ENCODE assay signal across 10 cellular contexts in genomic region chr6:100664274-100665040, GRCh38.
A peak's percentile ranks its signal among the peaks of the same experiment; 100 is the strongest.
DNase-seq lines count a peak whose midpoint lies in the region; ATAC-seq, FAIRE-seq and TF ChIP-seq lines count a peak whose summit lies in the region.
"Had no signal": no experiment of that assay in that cellular context is flagged by ENCODE, and none has a peak within 500 bp of the region (broad histone marks: within the 10 kb centered on the region; RNA-seq: fewer than 3 reads in every experiment).

No MANE protein-coding gene starts in this region.

- H3K9me3 ChIP-seq in Loucy (ENCODE audit: insufficient read depth, low read depth, low read length): no peaks in the 10 kb centered on the region
- H3K9me3 ChIP-seq in keratinocyte (ENCODE audit: control insufficient read depth, low read depth, low read length): no peaks in the 10 kb centered on the region
- H3K9me3 ChIP-seq in vagina: no peaks in the 10 kb centered on the region

- no peaks in the 10 kb centered on the region for H3K9me3 Mint-ChIP-seq in activated T-cell treated with anti-CD3 and anti-CD28 coated beads, Interleukin-2, amount 50 U/mL, for 24 hours
- H3K9me3 Mint-ChIP-seq in activated T-cell treated with anti-CD3 and anti-CD28 coated beads, Interleukin-2, amount 50 U/mL, for 4 hours: no peaks in the 10 kb centered on the region
- H3K9me3 Mint-ChIP-seq in GM23338: no peaks in the 10 kb centered on the region
- H3K9me3 Mint-ChIP-seq in activated T-helper 2 cell treated with anti-CD3 and anti-CD28 coated beads, Interferon-gamma antibody, Interleukin-2, Interleukin-4, amounts not matched to agents 10 μg/mL and 5 μg/mL and 100 μg/mL, durations not matched to agents 14 hours and 24 hours and 36 hours: no peaks in the 10 kb centered on the region
- H3K9me3 Mint-ChIP-seq: dendritic cell treated with granulocyte-macrophage colony-stimulating factor and Interleukin-4, amounts not matched to agents 40 ng/mL and 50 ng/mL, for 4 days; stimulated activated naive CD8-positive, alpha-beta T cell treated with anti-CD3 and anti-CD28 coated beads, Interleukin-15, Interleukin-2, amounts not matched to agents 100 ng/mL and 50 ng/mL, for 24 hours had no signal

- peak overlapping the region; percentile 30 for H3K27ac Mint-ChIP-seq in activated T-cell treated with anti-CD3 and anti-CD28 coated beads, Interleukin-2, amount 50 U/mL, for 24 hours
- H3K27ac Mint-ChIP-seq in GM23338: peak overlapping the region; percentile 50; the same call in 1 of the 2 replicates
- H3K27ac Mint-ChIP-seq in activated T-helper 2 cell treated with anti-CD3 and anti-CD28 coated beads, Interferon-gamma antibody, Interleukin-2, Interleukin-4, amounts not matched to agents 10 μg/mL and 5 μg/mL and 100 μg/mL, durations not matched to agents 14 hours and 24 hours and 36 hours: peak overlapping the region; percentile 35
- H3K27ac Mint-ChIP-seq: dendritic cell treated with granulocyte-macrophage colony-stimulating factor and Interleukin-4, amounts not matched to agents 40 ng/mL and 50 ng/mL, for 4 days; stimulated activated naive CD8-positive, alpha-beta T cell treated with anti-CD3 and anti-CD28 coated beads, Interleukin-15, Interleukin-2, amounts not matched to agents 100 ng/mL and 50 ng/mL, for 24 hours had no signal

- TF ChIP-seq POLR2A in vagina (IDR thresholded peaks at IDR 0.05): no peak

- H3K36me3 ChIP-seq in GM23338 (ENCODE audit: insufficient read depth): no peaks in the 10 kb centered on the region
- H3K36me3 ChIP-seq in Loucy (ENCODE audit: insufficient read depth, low read length): no peaks in the 10 kb centered on the region; the same call in none of the 2 replicates
- no peaks in the 10 kb centered on the region for H3K36me3 ChIP-seq in keratinocyte (ENCODE audit: control insufficient read depth in 2 of 2, extremely low read depth in 1 of 2, insufficient read depth in 2 of 2, low read length in 2 of 2)
- no peaks in the 10 kb centered on the region for H3K36me3 ChIP-seq in vagina

- H3K9me1 ChIP-seq in keratinocyte (ENCODE audit: control insufficient read depth, extremely low read depth, insufficient read depth, low read length): no peaks in the 10 kb centered on the region

- H3K4me1 ChIP-seq in GM23338 (ENCODE audit: insufficient read depth) (peaks cover 20% of the 10 kb centered on the region), Loucy (ENCODE audit: insufficient read depth, low read length, poor library complexity, severe bottlenecking) (no peaks in the 10 kb centered on the region), keratinocyte (ENCODE audit: control insufficient read depth, extremely low read depth, insufficient read depth, low read length) (peaks cover 11% of the 10 kb centered on the region), vagina (no peaks in the 10 kb centered on the region)

- TF ChIP-seq CTCF in GM23338 (conservative IDR thresholded peaks at IDR 0.05; ENCODE audit: low read depth in 2 of 2) (peak in 1 of 2 experiments; percentile 72), Loucy (conservative IDR thresholded peaks at IDR 0.05; ENCODE audit: low read length) (peak; percentile 69), keratinocyte (optimal IDR thresholded peaks at IDR 0.05 in 1 of 3, IDR thresholded peaks at IDR 0.05 in 1 of 3, conservative IDR thresholded peaks at IDR 0.05 in 1 of 3; ENCODE audit: extremely low read depth in 1 of 3, insufficient read depth in 2 of 3, low read length in 3 of 3) (peak in 2 of 3 experiments; percentile 30 to 37), vagina (IDR thresholded peaks at IDR 0.05) (peak; percentile 31 to 41 (median 37)), omental fat pad (IDR thresholded peaks at IDR 0.05) (no peak)

- DNase-seq in activated T-cell treated with anti-CD3 and anti-CD28 coated beads, Interleukin-2, amount 50 U/mL, for 24 hours: no peak
- no peak for DNase-seq in activated T-cell treated with anti-CD3 and anti-CD28 coated beads, Interleukin-2, amount 50 U/mL, for 4 hours
- DNase-seq in GM23338 (ENCODE audit: low spot score): peak; percentile 66
- no peak for DNase-seq in activated T-helper 2 cell treated with anti-CD3 and anti-CD28 coated beads, Interferon-gamma antibody, Interleukin-2, Interleukin-4, amounts not matched to agents 10 μg/mL and 5 μg/mL and 100 μg/mL, durations not matched to agents 14 hours and 24 hours and 36 hours (ENCODE audit: low spot score)
- no peak for DNase-seq in keratinocyte (ENCODE audit: low read depth, low spot score)
- no peak for DNase-seq in vagina (ENCODE audit: extremely low spot score in 2 of 2)
- DNase-seq in omental fat pad (ENCODE audit: low spot score): no peak

- H3K4me2 ChIP-seq in GM23338 (no peak overlapping the region), Loucy (ENCODE audit: low read depth, low read length, poor library complexity, severe bottlenecking) (no peak overlapping the region), keratinocyte (ENCODE audit: control insufficient read depth, extremely low read depth, insufficient read depth, low read depth, low read length) (no peak overlapping the region)

- H4K20me1 ChIP-seq in GM23338 (replicated peaks; ENCODE audit: insufficient read depth) (no peaks in the 10 kb centered on the region), Loucy (ENCODE audit: insufficient read depth, low read length, poor library complexity, severe bottlenecking) (no peaks in the 10 kb centered on the region), keratinocyte (ENCODE audit: control insufficient read depth, extremely low read depth, insufficient read depth, low read length) (no peaks in the 10 kb centered on the region)

- H3K27me3 ChIP-seq in GM23338 (ENCODE audit: insufficient read depth) (no peaks in the 10 kb centered on the region), Loucy (ENCODE audit: insufficient read depth, low read length, poor library complexity, severe bottlenecking) (no peaks in the 10 kb centered on the region), keratinocyte (ENCODE audit: control insufficient read depth, extremely low read depth, insufficient read depth, low read length) (no peaks in the 10 kb centered on the region), vagina (no peaks in the 10 kb centered on the region)

- ATAC-seq in activated T-cell treated with anti-CD3 and anti-CD28 coated beads, Interleukin-2, amount 50 U/mL, for 4 hours: no peak
- no peak for ATAC-seq in GM23338
- no peak for ATAC-seq in omental fat pad (ENCODE audit: low FRiP score)

- H3K27ac ChIP-seq in GM23338 (ENCODE audit: low read depth): peak overlapping the region; percentile 11
- no peak overlapping the region for H3K27ac ChIP-seq in keratinocyte (ENCODE audit: control insufficient read depth, insufficient read depth, low read length)
- no peak overlapping the region for H3K27ac ChIP-seq in vagina

- H3K4me3 Mint-ChIP-seq in activated T-cell treated with anti-CD3 and anti-CD28 coated beads, Interleukin-2, amount 50 U/mL, for 24 hours: no peak overlapping the region
- H3K4me3 Mint-ChIP-seq in activated T-cell treated with anti-CD3 and anti-CD28 coated beads, Interleukin-2, amount 50 U/mL, for 4 hours: no peak overlapping the region
- no peak overlapping the region for H3K4me3 Mint-ChIP-seq in GM23338
- H3K4me3 Mint-ChIP-seq in activated T-helper 2 cell treated with anti-CD3 and anti-CD28 coated beads, Interferon-gamma antibody, Interleukin-2, Interleukin-4, amounts not matched to agents 10 μg/mL and 5 μg/mL and 100 μg/mL, durations not matched to agents 14 hours and 24 hours and 36 hours (ENCODE audit: low read depth): no peak overlapping the region
- H3K4me3 Mint-ChIP-seq: dendritic cell treated with granulocyte-macrophage colony-stimulating factor and Interleukin-4, amounts not matched to agents 40 ng/mL and 50 ng/mL, for 4 days; stimulated activated naive CD8-positive, alpha-beta T cell treated with anti-CD3 and anti-CD28 coated beads, Interleukin-15, Interleukin-2, amounts not matched to agents 100 ng/mL and 50 ng/mL, for 24 hours had no signal

- intact Hi-C loops in activated T-helper 2 cell treated with anti-CD3 and anti-CD28 coated beads, Interferon-gamma antibody, Interleukin-2, Interleukin-4, amounts not matched to agents 10 μg/mL and 5 μg/mL and 100 μg/mL, durations not matched to agents 14 hours and 24 hours and 36 hours (cut with micrococcal nuclease): loop anchor here (5.0 kb wide), 2 partner anchors 187 to 557 kb away; no protein-coding TSS in a partner anchor
- intact Hi-C loops in vagina (cut with DNase I): no loop called here

- H3K79me2 ChIP-seq in GM23338 (replicated peaks; ENCODE audit: insufficient read depth): no peaks in the 10 kb centered on the region
- H3K79me2 ChIP-seq in Loucy (ENCODE audit: insufficient read depth, low read length): no peaks in the 10 kb centered on the region
- no peaks in the 10 kb centered on the region for H3K79me2 ChIP-seq in keratinocyte (ENCODE audit: control insufficient read depth, insufficient read depth, low read length)

- H2AFZ ChIP-seq in GM23338 (no peak overlapping the region), Loucy (ENCODE audit: low read length) (no peak overlapping the region), keratinocyte (ENCODE audit: control insufficient read depth, low read length) (no peak overlapping the region)

- H3K4me1 Mint-ChIP-seq in activated T-cell treated with anti-CD3 and anti-CD28 coated beads, Interleukin-2, amount 50 U/mL, for 24 hours (ENCODE audit: low read depth): peaks cover 12% of the 10 kb centered on the region
- H3K4me1 Mint-ChIP-seq in activated T-cell treated with anti-CD3 and anti-CD28 coated beads, Interleukin-2, amount 50 U/mL, for 4 hours (ENCODE audit: low read depth): peaks cover 10% of the 10 kb centered on the region
- peaks cover 21% of the 10 kb centered on the region for H3K4me1 Mint-ChIP-seq in GM23338
- H3K4me1 Mint-ChIP-seq in activated T-helper 2 cell treated with anti-CD3 and anti-CD28 coated beads, Interferon-gamma antibody, Interleukin-2, Interleukin-4, amounts not matched to agents 10 μg/mL and 5 μg/mL and 100 μg/mL, durations not matched to agents 14 hours and 24 hours and 36 hours (ENCODE audit: low read depth): peaks cover 8% of the 10 kb centered on the region

- no peak overlapping the region for H3K9ac ChIP-seq in Loucy (ENCODE audit: low read depth, low read length, poor library complexity, severe bottlenecking)
- H3K9ac ChIP-seq in keratinocyte (ENCODE audit: control insufficient read depth, extremely low read depth, insufficient read depth, low read length): no peak overlapping the region

- no peak for FAIRE-seq in keratinocyte (lab: Jason Lieb, UNC)

- H3K27me3 Mint-ChIP-seq in activated T-cell treated with anti-CD3 and anti-CD28 coated beads, Interleukin-2, amount 50 U/mL, for 24 hours: no peaks in the 10 kb centered on the region
- no peaks in the 10 kb centered on the region for H3K27me3 Mint-ChIP-seq in activated T-cell treated with anti-CD3 and anti-CD28 coated beads, Interleukin-2, amount 50 U/mL, for 4 hours (ENCODE audit: low read depth)
- peaks cover 2% of the 10 kb centered on the region for H3K27me3 Mint-ChIP-seq in GM23338 (ENCODE audit: insufficient read depth, low read depth, poor library complexity)
- H3K27me3 Mint-ChIP-seq in activated T-helper 2 cell treated with anti-CD3 and anti-CD28 coated beads, Interferon-gamma antibody, Interleukin-2, Interleukin-4, amounts not matched to agents 10 μg/mL and 5 μg/mL and 100 μg/mL, durations not matched to agents 14 hours and 24 hours and 36 hours (ENCODE audit: low read depth): no peaks in the 10 kb centered on the region
- H3K27me3 Mint-ChIP-seq: dendritic cell treated with granulocyte-macrophage colony-stimulating factor and Interleukin-4, amounts not matched to agents 40 ng/mL and 50 ng/mL, for 4 days; stimulated activated naive CD8-positive, alpha-beta T cell treated with anti-CD3 and anti-CD28 coated beads, Interleukin-15, Interleukin-2, amounts not matched to agents 100 ng/mL and 50 ng/mL, for 24 hours had no signal

- H3K36me3 Mint-ChIP-seq in activated T-cell treated with anti-CD3 and anti-CD28 coated beads, Interleukin-2, amount 50 U/mL, for 24 hours (ENCODE audit: low read depth): peaks cover 35% of the 10 kb centered on the region
- peaks cover 10% of the 10 kb centered on the region for H3K36me3 Mint-ChIP-seq in activated T-cell treated with anti-CD3 and anti-CD28 coated beads, Interleukin-2, amount 50 U/mL, for 4 hours (ENCODE audit: insufficient read depth)
- no peaks in the 10 kb centered on the region for H3K36me3 Mint-ChIP-seq in GM23338 (ENCODE audit: low read depth)
- H3K36me3 Mint-ChIP-seq in activated T-helper 2 cell treated with anti-CD3 and anti-CD28 coated beads, Interferon-gamma antibody, Interleukin-2, Interleukin-4, amounts not matched to agents 10 μg/mL and 5 μg/mL and 100 μg/mL, durations not matched to agents 14 hours and 24 hours and 36 hours (ENCODE audit: low read depth): peaks cover 7% of the 10 kb centered on the region

- H3K9me2 ChIP-seq in GM23338 (ENCODE audit: insufficient read depth): no peaks in the 10 kb centered on the region
- H3K9me2 ChIP-seq in Loucy (replicated peaks; ENCODE audit: low read depth, low read length): no peaks in the 10 kb centered on the region

- dilution Hi-C loops in keratinocyte (cut with MboI; ENCODE audit: extremely low pct_ligation_motif_present, low sequenced_read_pairs): no loop called here

- H3F3A ChIP-seq in GM23338 (replicated peaks; ENCODE audit: low read depth) (no peaks in the 10 kb centered on the region), Loucy (ENCODE audit: low read depth) (no peaks in the 10 kb centered on the region)

- H3K4me3 ChIP-seq in GM23338: no peak overlapping the region
- no peak overlapping the region for H3K4me3 ChIP-seq in Loucy (ENCODE audit: low read length, poor library complexity, severe bottlenecking)
- H3K4me3 ChIP-seq in keratinocyte (ENCODE audit: control insufficient read depth in 2 of 3, extremely low read depth in 1 of 3, insufficient read depth in 2 of 3, low read depth in 1 of 3, low read length in 3 of 3): no peak overlapping the region
- H3K4me3 ChIP-seq in vagina: no peak overlapping the region

Comparison
In these comparisons a context has a peak if more than half of its experiments do, and no peak if none do; other contexts are left out.
1. CTCF ChIP-seq: peak in Loucy (single experiment), keratinocyte (2 of 3) and vagina (3 of 3); none in omental fat pad (0 of 3).
2. Peak in every context shown above with its lines, with median percentiles within 50 percentile points of each other: H3K27ac Mint-ChIP-seq.